ENCODE assay signal across 8 cellular contexts in genomic region chr1:64539808-64540207, GRCh38.
DNase-seq lines count a peak whose midpoint lies in the region; ATAC-seq and TF ChIP-seq lines count a peak whose summit lies in the region.

No MANE protein-coding gene starts in this region.

- H3K9me3 ChIP-seq in transverse colon = no peaks in the 10 kb centered on the region

- in situ Hi-C loops in transverse colon (cut with MboI; ENCODE audit: low pct_ligation_motif_present in 1 of 4, low pct_unique_long_range_greater_than_20kb in 1 of 4, low sequenced_read_pairs in 3 of 4) = no loop called here

- intact Hi-C loops in transverse colon (cut with DNase I; ENCODE audit: low total_unique reads) = loop anchor here (10.0 kb wide), 1 partner anchor 65 kb away; the partner anchor contains the start of gene CACHD1

- H3K27ac ChIP-seq in coronary artery (peak overlapping the region in 1 of 2 donors; percentile 55), transverse colon (peak overlapping the region; percentile 2 to 35 (median 27))

- H3K4me3 ChIP-seq in coronary artery (peak overlapping the region; percentile 49), transverse colon (no peak overlapping the region)

- peaks cover 10 to 39% (median 24%) of the 10 kb centered on the region in 4 donors for H3K4me1 ChIP-seq in transverse colon

- WGBS in transverse colon (ENCODE audit: low coverage in 1 of 2), 2 donors = 59 to 66% methylated on average over 2 of the region's 2 CpGs

- no peak for TF ChIP-seq POLR2A in transverse colon (IDR thresholded peaks at IDR 0.05)

- no peaks in the 10 kb centered on the region for H3K27me3 ChIP-seq in transverse colon

- ATAC-seq in GM21723 (IDR thresholded peaks at IDR 0.05; ENCODE audit: unreplicated experiment) (no peak), HG03342 (IDR thresholded peaks at IDR 0.05; ENCODE audit: unreplicated experiment) (no peak)

- DNase-seq in SHP77 treated with DMSO at 0.1 percent for 48 hours (lab: John Stamatoyannopoulos, UW) (peak; percentile 19), SHP77 (lab: John Stamatoyannopoulos, UW) (no peak), coronary artery (ENCODE audit: low spot score) (no peak), medulla oblongata (ENCODE audit: extremely low spot score) (peak; percentile 33), transverse colon (peak; percentile 52)
- DNase-seq in stimulated activated CD4-positive, alpha-beta T cell treated with anti-CD3 and anti-CD28 coated beads, Interleukin-2, amount 100 ng/mL, for 24 hours = no peak

- TF ChIP-seq CTCF in coronary artery (IDR thresholded peaks at IDR 0.05) (no peak), transverse colon (IDR thresholded peaks at IDR 0.05) (no peak)

- H3K36me3 ChIP-seq in transverse colon = no peaks in the 10 kb centered on the region

- no peak for TF ChIP-seq EP300 in transverse colon (IDR thresholded peaks at IDR 0.05; ENCODE audit: low read depth)

Comparison
In these comparisons a context has a peak if more than half of its experiments do, and no peak if none do; other contexts are left out.
1. DNase-seq: peak in SHP77 treated with DMSO at 0.1 percent for 48 hours (single experiment), medulla oblongata (single experiment) and transverse colon (single experiment); none in SHP77 (0 of 2), coronary artery (single experiment) and stimulated activated CD4-positive, alpha-beta T cell treated with anti-CD3 and anti-CD28 coated beads, Interleukin-2, amount 100 ng/mL, for 24 hours (0 of 2).